ENCODE assay signal across 16 cellular contexts in genomic region chr13:93108111-93108581, GRCh38.
"Had no signal": no experiment of that assay in that cellular context is flagged by ENCODE, and none has a peak within 500 bp of the region (broad histone marks: within the 10 kb centered on the region; RNA-seq: fewer than 3 reads in every experiment).

No MANE protein-coding gene starts in this region.

- H3K36me3 Mint-ChIP-seq: activated naive CD4-positive, alpha-beta T cell treated with anti-CD3 and anti-CD28 coated beads, Interleukin-2, amount 10 ng/mL, durations not matched to agents 7 days and 5 days; brain; neural progenitor cell; type B pancreatic cell had no signal

- H3K4me3 ChIP-seq: gastrocnemius medialis, hepatocyte, neural progenitor cell, ovary, sigmoid colon, suprapubic skin had no signal

- H3K9ac ChIP-seq: neural progenitor cell had no signal

- H3K27me3 ChIP-seq: gastrocnemius medialis, hepatocyte, neural progenitor cell, ovary, sigmoid colon, suprapubic skin had no signal

- H3K4me2 ChIP-seq: hepatocyte, neural progenitor cell had no signal

- H2AFZ ChIP-seq: hepatocyte, neural progenitor cell had no signal

- H3K4me3 Mint-ChIP-seq: activated naive CD4-positive, alpha-beta T cell treated with anti-CD3 and anti-CD28 coated beads, Interleukin-2, amount 10 ng/mL, durations not matched to agents 7 days and 5 days; brain; central memory CD8-positive, alpha-beta T cell; dendritic cell treated with granulocyte-macrophage colony-stimulating factor and Interleukin-4, amounts not matched to agents 40 ng/mL and 50 ng/mL, for 4 days; neural progenitor cell; type B pancreatic cell had no signal

- H3K4me1 Mint-ChIP-seq: activated naive CD4-positive, alpha-beta T cell treated with anti-CD3 and anti-CD28 coated beads, Interleukin-2, amount 10 ng/mL, durations not matched to agents 7 days and 5 days; brain; central memory CD8-positive, alpha-beta T cell; neural progenitor cell had no signal

- ATAC-seq: gastrocnemius medialis had no signal

- DNase-seq: activated naive CD4-positive, alpha-beta T cell treated with anti-CD3 and anti-CD28 coated beads, Interleukin-2, amount 10 ng/mL, durations not matched to agents 7 days and 5 days; erythroblast; gastrocnemius medialis; ovary; sigmoid colon; stimulated activated CD4-positive, alpha-beta T cell treated with anti-CD3 and anti-CD28 coated beads, Interleukin-12 subunit alpha, Interleukin-12 subunit beta, amount 100 ng/mL, for 4 hours; stimulated activated naive CD4-positive, alpha-beta T cell treated with Interleukin-2 at 50 U/mL for 16 hours; T-helper 2 cell had no signal

- H3K27ac Mint-ChIP-seq: activated naive CD4-positive, alpha-beta T cell treated with anti-CD3 and anti-CD28 coated beads, Interleukin-2, amount 10 ng/mL, durations not matched to agents 7 days and 5 days; activated T-helper 2 cell treated with anti-CD3 and anti-CD28 coated beads, Interferon-gamma antibody, Interleukin-2, Interleukin-4, amounts not matched to agents 10 μg/mL and 5 μg/mL and 100 μg/mL, durations not matched to agents 14 hours and 24 hours and 36 hours; dendritic cell treated with granulocyte-macrophage colony-stimulating factor and Interleukin-4, amounts not matched to agents 40 ng/mL and 50 ng/mL, for 4 days; neural progenitor cell; type B pancreatic cell had no signal

- H3K27ac ChIP-seq: gastrocnemius medialis, hepatocyte, neural progenitor cell, ovary, sigmoid colon, suprapubic skin had no signal

- H3K9me3 Mint-ChIP-seq: activated naive CD4-positive, alpha-beta T cell treated with anti-CD3 and anti-CD28 coated beads, Interleukin-2, amount 10 ng/mL, durations not matched to agents 7 days and 5 days; activated T-helper 2 cell treated with anti-CD3 and anti-CD28 coated beads, Interferon-gamma antibody, Interleukin-2, Interleukin-4, amounts not matched to agents 10 μg/mL and 5 μg/mL and 100 μg/mL, durations not matched to agents 14 hours and 24 hours and 36 hours; brain; central memory CD8-positive, alpha-beta T cell; dendritic cell treated with granulocyte-macrophage colony-stimulating factor and Interleukin-4, amounts not matched to agents 40 ng/mL and 50 ng/mL, for 4 days; neural progenitor cell; type B pancreatic cell had no signal

- H3K27me3 Mint-ChIP-seq: activated naive CD4-positive, alpha-beta T cell treated with anti-CD3 and anti-CD28 coated beads, Interleukin-2, amount 10 ng/mL, durations not matched to agents 7 days and 5 days; brain; central memory CD8-positive, alpha-beta T cell; dendritic cell treated with granulocyte-macrophage colony-stimulating factor and Interleukin-4, amounts not matched to agents 40 ng/mL and 50 ng/mL, for 4 days; type B pancreatic cell had no signal

- H3K4me1 ChIP-seq: gastrocnemius medialis, neural progenitor cell, sigmoid colon, suprapubic skin had no signal

- H3K36me3 ChIP-seq: gastrocnemius medialis, neural progenitor cell, ovary, sigmoid colon, suprapubic skin had no signal

- H3K9me3 ChIP-seq: gastrocnemius medialis, ovary, sigmoid colon, suprapubic skin had no signal

- H3K79me2 ChIP-seq: hepatocyte had no signal
